18 cellular contexts compared by ENCODE assay signal in genomic region chr14:80956922-80957321, GRCh38. TPM values are rescaled to one million over a fixed set of nuclear protein-coding genes. Genes with fewer than 3 reads are reported as not detected.
DNase-seq lines count a peak whose midpoint lies in the region; ATAC-seq and TF ChIP-seq lines count a peak whose summit lies in the region.
"Had no signal": no experiment of that assay in that cellular context is flagged by ENCODE, and none has a peak within 500 bp of the region (broad histone marks: within the 10 kb centered on the region; RNA-seq: fewer than 3 reads in every experiment).

No MANE protein-coding gene starts in this region.

- POLR2A ChIA-PET in CD4-positive, alpha-beta T cell (lab: Charles Lee), result interaction anchor here (0.8 kb wide), 1 partner anchor 25 kb away, joined by 3 read pairs; no protein-coding TSS in a partner anchor

- H2AK5ac ChIP-seq in mesendoderm (ENCODE audit: low read length), result no peak overlapping the region

- no peak overlapping the region for H3K23ac ChIP-seq in mesendoderm (ENCODE audit: low read length)

- H3K9me3 ChIP-seq in CD4-positive, alpha-beta T cell (ENCODE audit: control insufficient read depth, low read length), result no peaks in the 10 kb centered on the region
- no peaks in the 10 kb centered on the region for H3K9me3 ChIP-seq in OCI-LY3 (ENCODE audit: insufficient read depth, low read length)
- H3K9me3 ChIP-seq in WERI-Rb-1 (ENCODE audit: severe bottlenecking), result no peaks in the 10 kb centered on the region

- no peak overlapping the region for H3K18ac ChIP-seq in mesendoderm (ENCODE audit: low read length)

- H3K4me3 Mint-ChIP-seq in CD4-positive, alpha-beta T cell, result peak overlapping the region; percentile 39

- WGBS in mesendoderm (ENCODE audit: extremely low coverage, insufficient coverage, low lambda C conversion rate), result no CpG with 5 or more reads among the region's 1 CpG

- H3K79me1 ChIP-seq in mesendoderm (ENCODE audit: low read length), result no peaks in the 10 kb centered on the region

- CTCF ChIA-PET in CD4-positive, alpha-beta T cell (lab: Charles Lee), result interaction anchor here (1.0 to 2.8 kb wide), 2 partner anchors 17 to 30 kb away, joined by 3 to 14 read pairs; no protein-coding TSS in a partner anchor

- peaks cover 56% of the 10 kb centered on the region for H3K4me1 Mint-ChIP-seq in CD4-positive, alpha-beta T cell (ENCODE audit: low read depth)

- TF ChIP-seq CTCF in CD4-positive, alpha-beta T cell (IDR thresholded peaks at IDR 0.05), result no peak
- TF ChIP-seq CTCF in OCI-LY3 (IDR thresholded peaks at IDR 0.05; ENCODE audit: low read depth, low read length) (no peak), WERI-Rb-1 (IDR thresholded peaks at IDR 0.05; ENCODE audit: low read depth, low read length) (no peak), GM13976 (IDR thresholded peaks at IDR 0.05; ENCODE audit: borderline replicate concordance, control extremely low read depth, extremely low read depth, insufficient read depth, missing control alignments) (no peak)

- H3K4me2 ChIP-seq in OCI-LY3 (ENCODE audit: low read length), result peak overlapping the region; percentile 20; the same call in 1 of the 2 replicates
- no peak overlapping the region for H3K4me2 ChIP-seq in mesendoderm (ENCODE audit: low read length)

- H3K79me2 ChIP-seq in OCI-LY3 (ENCODE audit: low read length) (no peaks in the 10 kb centered on the region), mesendoderm (ENCODE audit: control insufficient read depth, insufficient read depth, low read length) (no peaks in the 10 kb centered on the region)

- no peak overlapping the region for H3K27ac Mint-ChIP-seq in CD4-positive, alpha-beta T cell

- H3K9me3 Mint-ChIP-seq in CD4-positive, alpha-beta T cell, result no peaks in the 10 kb centered on the region

- H3K4me3 ChIP-seq in Jurkat, Clone E6-1 (ENCODE audit: low read length), result peak overlapping the region; percentile 88
- H3K4me3 ChIP-seq in OCI-LY3 (ENCODE audit: low read length) (no peak overlapping the region), mesendoderm (ENCODE audit: low read length) (no peak overlapping the region), WERI-Rb-1 (ENCODE audit: low read depth, low read length) (no peak overlapping the region)

- H3K4me1 ChIP-seq in OCI-LY3 (ENCODE audit: low read length), result peaks cover 55% of the 10 kb centered on the region
- H3K4me1 ChIP-seq in mesendoderm (ENCODE audit: control insufficient read depth, low read depth, low read length), result peaks cover 4% of the 10 kb centered on the region

- H2BK120ac ChIP-seq in mesendoderm (ENCODE audit: low read depth, low read length), result no peak overlapping the region

- H3K27me3 ChIP-seq in CD4-positive, alpha-beta T cell (ENCODE audit: control insufficient read depth, insufficient read depth, low read length), result no peaks in the 10 kb centered on the region
- no peaks in the 10 kb centered on the region for H3K27me3 ChIP-seq in OCI-LY3 (ENCODE audit: low read depth, low read length)
- H3K27me3 ChIP-seq in mesendoderm (ENCODE audit: insufficient read depth, low read length, poor library complexity), result no peaks in the 10 kb centered on the region
- H3K27me3 ChIP-seq in WERI-Rb-1 (ENCODE audit: insufficient read depth, low read depth, severe bottlenecking), result no peaks in the 10 kb centered on the region

- no peak overlapping the region for H2AFZ ChIP-seq in OCI-LY3 (ENCODE audit: low read depth, low read length)

- in situ Hi-C loops in GM13976 (cut with MboI; ENCODE audit: low sequenced_read_pairs, unreplicated experiment), result loop anchor here (10.0 kb wide), 1 partner anchor 208 kb away; no protein-coding TSS in a partner anchor

- H4K20me1 ChIP-seq in OCI-LY3 (ENCODE audit: insufficient read depth, low read length), result no peaks in the 10 kb centered on the region

- H3K4ac ChIP-seq in mesendoderm (ENCODE audit: low read depth, low read length), result no peak overlapping the region

- no peak overlapping the region for H4K8ac ChIP-seq in mesendoderm (ENCODE audit: low read depth, low read length)

- no peaks in the 10 kb centered on the region for H3K27me3 Mint-ChIP-seq in CD4-positive, alpha-beta T cell

- H3K9ac ChIP-seq in OCI-LY3 (ENCODE audit: low read length) (no peak overlapping the region), mesendoderm (ENCODE audit: low read length) (no peak overlapping the region)

- no peak overlapping the region for H2BK5ac ChIP-seq in mesendoderm (ENCODE audit: low read length)

- H3K36me3 ChIP-seq in OCI-LY3 (replicated peaks; ENCODE audit: low read depth, low read length), result no peaks in the 10 kb centered on the region
- H3K36me3 ChIP-seq in mesendoderm (ENCODE audit: control insufficient read depth, insufficient read depth, low read length), result no peaks in the 10 kb centered on the region
- no peaks in the 10 kb centered on the region for H3K36me3 ChIP-seq in WERI-Rb-1

- no peak overlapping the region for H2BK15ac ChIP-seq in mesendoderm (replicated peaks; ENCODE audit: low read depth)

- H3K36me3 Mint-ChIP-seq in CD4-positive, alpha-beta T cell (ENCODE audit: low read depth), result no peaks in the 10 kb centered on the region

- H4K5ac ChIP-seq in mesendoderm (ENCODE audit: low read length), result no peak overlapping the region

- H3K56ac ChIP-seq in mesendoderm (ENCODE audit: low read length), result peak overlapping the region; percentile 25

- intact Hi-C loops in CD4-positive, alpha-beta T cell (cut with DNase I, micrococcal nuclease), result loop anchor here in 1 of 2 experiments (5.0 kb wide), 1 partner anchor 255 kb away; no protein-coding TSS in a partner anchor

- DNase-seq in CD4-positive, alpha-beta T cell, result no peak
- no peak for DNase-seq in Jurkat, Clone E6-1 (ENCODE audit: low read depth, low spot score)
- DNase-seq in mesendoderm, result no peak
- DNase-seq in WERI-Rb-1, result no peak
- DNase-seq in NCI-H146 treated with DMSO at 0.1 percent for 48 hours (lab: John Stamatoyannopoulos, UW; ENCODE audit: unreplicated experiment), result no peak
- no peak for DNase-seq in GM13976 (ENCODE audit: low spot score)
- DNase-seq: cortex of kidney, GF-D8, mesenchymal stem cell, NCI-H1048, retina had no signal

- H3K27ac ChIP-seq in CD4-positive, alpha-beta T cell (ENCODE audit: low read depth, low read length), result no peak overlapping the region
- H3K27ac ChIP-seq in OCI-LY3 (ENCODE audit: low read length) (no peak overlapping the region), mesendoderm (ENCODE audit: low read depth, low read length) (no peak overlapping the region), WERI-Rb-1 (no peak overlapping the region)
- H3K27ac ChIP-seq: epithelial cell of prostate, VCaP had no signal

- no peak for ATAC-seq in CD4-positive, alpha-beta T cell (ENCODE audit: poor library complexity)
- ATAC-seq: SK-N-SH treated with all-trans-retinoic acid at 6 μM for 48 hours had no signal

RNA-seq across cellular contexts. Expression of gene TSHR, which starts 1.5 kb away (rescaled TPM):
- total RNA-seq in CD4-positive, alpha-beta T cell, result not detected
- polyA plus RNA-seq in Jurkat, Clone E6-1 (2012; ENCODE audit: insufficient read depth, insufficient read length), result 10.1 TPM
- not detected for polyA plus RNA-seq in mesendoderm (2013, experiment 1 of 2)
- polyA plus RNA-seq in mesendoderm (2013, experiment 2 of 2), result not detected
- total RNA-seq: glomerular endothelial cell, H4 had no signal
- polyA plus RNA-seq: neural cell had no signal

RNA-seq across cellular contexts. Expression of gene CEP128, which starts 15.4 kb away (rescaled TPM):
- 10 to 100 TPM; 12.3 to 13.0 TPM for total RNA-seq in CD4-positive, alpha-beta T cell
- polyA plus RNA-seq in Jurkat, Clone E6-1 (2012; ENCODE audit: insufficient read depth, insufficient read length), result 9.2 TPM
- 5.2 TPM for polyA plus RNA-seq in mesendoderm (2013, experiment 1 of 2)
- polyA plus RNA-seq in mesendoderm (2013, experiment 2 of 2), result 5.5 TPM
